Comparison of ENCODE assay signal across 27 cellular contexts in genomic region chrX:112816908-112817307, GRCh38. TPM values are rescaled to one million over a fixed set of nuclear protein-coding genes. Genes with fewer than 3 reads are reported as not detected.
DNase-seq lines count a peak whose midpoint lies in the region; ATAC-seq and TF ChIP-seq lines count a peak whose summit lies in the region.
"Had no signal": no experiment of that assay in that cellular context is flagged by ENCODE, and none has a peak within 500 bp of the region (broad histone marks: within the 10 kb centered on the region; RNA-seq: fewer than 3 reads in every experiment).

No MANE protein-coding gene starts in this region.

- ATAC-seq in gastrocnemius medialis, result peak; percentile 97
- ATAC-seq: CD8-positive, alpha-beta T cell; Panc1 had no signal

- TF ChIP-seq POLR2A in gastrocnemius medialis (IDR thresholded peaks at IDR 0.05), result no peak

- in situ Hi-C loops in gastrocnemius medialis (cut with MboI; ENCODE audit: low sequenced_read_pairs in 4 of 4), result no loop called here

- H3K4me3 Mint-ChIP-seq in endothelial cell (ENCODE audit: unreplicated experiment), result no peak overlapping the region
- H3K4me3 Mint-ChIP-seq: B cell; CD8-positive, alpha-beta T cell; HFFc6 had no signal

- H3K27ac Mint-ChIP-seq in endothelial cell (ENCODE audit: unreplicated experiment), result no peak overlapping the region
- H3K27ac Mint-ChIP-seq: B cell; CD8-positive, alpha-beta T cell; HFFc6 had no signal

- peaks cover 4% of the 10 kb centered on the region for H3K36me3 Mint-ChIP-seq in endothelial cell (ENCODE audit: low read depth, unreplicated experiment)

- intact Hi-C loops in gastrocnemius medialis (cut with DNase I; ENCODE audit: low total_unique reads), result no loop called here

- peaks cover 10% of the 10 kb centered on the region for H3K4me1 Mint-ChIP-seq in endothelial cell (ENCODE audit: unreplicated experiment)
- H3K4me1 Mint-ChIP-seq: B cell had no signal

- no peaks in the 10 kb centered on the region for H3K27me3 ChIP-seq in gastrocnemius medialis
- H3K27me3 ChIP-seq: MG63 had no signal

- no peaks in the 10 kb centered on the region for H3K27me3 Mint-ChIP-seq in endothelial cell (ENCODE audit: unreplicated experiment)
- H3K27me3 Mint-ChIP-seq: B cell had no signal

- no peaks in the 10 kb centered on the region for H3K9me3 Mint-ChIP-seq in endothelial cell (ENCODE audit: unreplicated experiment)
- H3K9me3 Mint-ChIP-seq: CD8-positive, alpha-beta T cell had no signal

- no peak overlapping the region for H3K4me3 ChIP-seq in epithelial cell of proximal tubule (ENCODE audit: low read depth, low read length)
- H3K4me3 ChIP-seq in gastrocnemius medialis, result no peak overlapping the region
- H3K4me3 ChIP-seq: HAP-1, MG63, SK-N-MC had no signal

- H3K36me3 ChIP-seq in gastrocnemius medialis, result no peaks in the 10 kb centered on the region
- H3K36me3 ChIP-seq: MG63 had no signal

- peaks cover 30 to 33% of the 10 kb centered on the region in 2 donors for H3K4me1 ChIP-seq in gastrocnemius medialis
- H3K4me1 ChIP-seq: Caco-2 had no signal

- TF ChIP-seq CTCF in epithelial cell of proximal tubule (conservative IDR thresholded peaks at IDR 0.05; ENCODE audit: low read depth, low read length) (peak; percentile 23), gastrocnemius medialis (IDR thresholded peaks at IDR 0.05 in 4 of 5, conservative IDR thresholded peaks at IDR 0.05 in 1 of 5) (no peak), endothelial cell (IDR thresholded peaks at IDR 0.05; ENCODE audit: unreplicated experiment) (no peak)

- DNase-seq in DMS 273 (lab: John Stamatoyannopoulos, UW; ENCODE audit: unreplicated experiment) (peak; percentile 55), DMS 273 treated with DMSO at 0.1 percent for 48 hours (lab: John Stamatoyannopoulos, UW) (no peak), NCI-H446 (lab: John Stamatoyannopoulos, UW) (peak; percentile 3 to 19), epithelial cell of proximal tubule (ENCODE audit: low read depth) (no peak), gastrocnemius medialis (peak; percentile 27 to 54), endothelial cell (ENCODE audit: low spot score) (no peak)
- DNase-seq in stimulated activated CD4-positive, alpha-beta T cell treated with anti-CD3 and anti-CD28 coated beads, Interleukin-1b, Interleukin-23, amount 100 ng/mL, for 48 hours, result no peak
- DNase-seq: Caco-2; CD8-positive, alpha-beta T cell; DMS153; DND-41; GOT3; HFFc6; IMR-90; KG1; MG63; NCI-H2029; NCI-H2227 treated with DMSO at 0.1 percent for 48 hours; NCI-H510A treated with DMSO at 0.1 percent for 48 hours; SIG-M5 had no signal

- peak overlapping the region; percentile 41 to 73 (median 58) for H3K27ac ChIP-seq in gastrocnemius medialis
- H3K27ac ChIP-seq: 22Rv1, C4-2B, RWPE1, SK-N-MC had no signal

- no peaks in the 10 kb centered on the region for H3K9me3 ChIP-seq in gastrocnemius medialis
- H3K9me3 ChIP-seq: Caco-2, HAP-1, MG63 had no signal

RNA-seq across cellular contexts. Expression of gene AMOT, which starts 23.7 kb away (rescaled TPM):
- total RNA-seq in epithelial cell of proximal tubule, result 10.9 and 13.7 TPM in 2 replicates
- total RNA-seq in gastrocnemius medialis, result 10 to 100 TPM; 10.2 to 48.1 (median 22.4) TPM
- total RNA-seq in endothelial cell (ENCODE audit: unreplicated experiment), result 31.2 TPM

Comparison
In these comparisons a context has a peak if more than half of its experiments do, and no peak if none do; other contexts are left out.
1. DNase-seq: peak in DMS 273 (single experiment), NCI-H446 (2 of 2) and gastrocnemius medialis (2 of 2); none in DMS 273 treated with DMSO at 0.1 percent for 48 hours (single experiment), epithelial cell of proximal tubule (single experiment), stimulated activated CD4-positive, alpha-beta T cell treated with anti-CD3 and anti-CD28 coated beads, Interleukin-1b, Interleukin-23, amount 100 ng/mL, for 48 hours (single experiment) and endothelial cell (single experiment).